Comparison of ENCODE assay signal across 27 cellular contexts in genomic region chr5:94337617-94338016, GRCh38.
"Had no signal": no experiment of that assay in that cellular context is flagged by ENCODE, and none has a peak within 500 bp of the region (broad histone marks: within the 10 kb centered on the region; RNA-seq: fewer than 3 reads in every experiment).

No MANE protein-coding gene starts in this region.

- H2AFZ ChIP-seq: hepatocyte had no signal

- FAIRE-seq: colon, endometrium, endothelial cell of umbilical vein had no signal

- H3K9me3 ChIP-seq: colonic mucosa, esophagus muscularis mucosa, esophagus squamous epithelium, gastrocnemius medialis, gastroesophageal sphincter had no signal

- H3K79me2 ChIP-seq: hepatocyte had no signal

- DNase-seq: colonic mucosa; cortex of kidney; dermis blood vessel endothelial cell; dorsolateral prefrontal cortex; effector CD4-positive, alpha-beta T cell; effector CD8-positive, alpha-beta T cell; effector memory CD4-positive, alpha-beta T cell; effector memory CD8-positive, alpha-beta T cell; endodermal cell; erythroblast; esophagus squamous epithelium; foreskin fibroblast; foreskin keratinocyte; foreskin melanocyte; gastrocnemius medialis; glutamatergic neuron; head of caudate nucleus; heart left ventricle; heart right ventricle had no signal

- H3K27ac ChIP-seq: colonic mucosa, coronary artery, dorsolateral prefrontal cortex, epithelial cell of prostate, esophagus muscularis mucosa, esophagus squamous epithelium, foreskin keratinocyte, gastrocnemius medialis, gastroesophageal sphincter, heart left ventricle, heart right ventricle, hepatocyte had no signal

- H3K4me2 ChIP-seq: hepatocyte had no signal

- H3K27me3 ChIP-seq: colonic mucosa, dorsolateral prefrontal cortex, esophagus muscularis mucosa, esophagus squamous epithelium, foreskin keratinocyte, gastrocnemius medialis, gastroesophageal sphincter, heart left ventricle, heart right ventricle, hepatocyte had no signal

- H3K36me3 ChIP-seq: colonic mucosa, esophagus muscularis mucosa, esophagus squamous epithelium, gastrocnemius medialis, gastroesophageal sphincter, heart left ventricle, heart right ventricle had no signal

- H3K4me3 ChIP-seq: colonic mucosa, coronary artery, dorsolateral prefrontal cortex, esophagus muscularis mucosa, esophagus squamous epithelium, gastrocnemius medialis, gastroesophageal sphincter, heart left ventricle, heart right ventricle, hepatocyte had no signal

- H3K4me1 ChIP-seq: colonic mucosa, esophagus muscularis mucosa, esophagus squamous epithelium, foreskin keratinocyte, gastrocnemius medialis, gastroesophageal sphincter, heart left ventricle, heart right ventricle had no signal
